Comparison of ENCODE assay signal across 17 cellular contexts in the genomic region with DNA sequence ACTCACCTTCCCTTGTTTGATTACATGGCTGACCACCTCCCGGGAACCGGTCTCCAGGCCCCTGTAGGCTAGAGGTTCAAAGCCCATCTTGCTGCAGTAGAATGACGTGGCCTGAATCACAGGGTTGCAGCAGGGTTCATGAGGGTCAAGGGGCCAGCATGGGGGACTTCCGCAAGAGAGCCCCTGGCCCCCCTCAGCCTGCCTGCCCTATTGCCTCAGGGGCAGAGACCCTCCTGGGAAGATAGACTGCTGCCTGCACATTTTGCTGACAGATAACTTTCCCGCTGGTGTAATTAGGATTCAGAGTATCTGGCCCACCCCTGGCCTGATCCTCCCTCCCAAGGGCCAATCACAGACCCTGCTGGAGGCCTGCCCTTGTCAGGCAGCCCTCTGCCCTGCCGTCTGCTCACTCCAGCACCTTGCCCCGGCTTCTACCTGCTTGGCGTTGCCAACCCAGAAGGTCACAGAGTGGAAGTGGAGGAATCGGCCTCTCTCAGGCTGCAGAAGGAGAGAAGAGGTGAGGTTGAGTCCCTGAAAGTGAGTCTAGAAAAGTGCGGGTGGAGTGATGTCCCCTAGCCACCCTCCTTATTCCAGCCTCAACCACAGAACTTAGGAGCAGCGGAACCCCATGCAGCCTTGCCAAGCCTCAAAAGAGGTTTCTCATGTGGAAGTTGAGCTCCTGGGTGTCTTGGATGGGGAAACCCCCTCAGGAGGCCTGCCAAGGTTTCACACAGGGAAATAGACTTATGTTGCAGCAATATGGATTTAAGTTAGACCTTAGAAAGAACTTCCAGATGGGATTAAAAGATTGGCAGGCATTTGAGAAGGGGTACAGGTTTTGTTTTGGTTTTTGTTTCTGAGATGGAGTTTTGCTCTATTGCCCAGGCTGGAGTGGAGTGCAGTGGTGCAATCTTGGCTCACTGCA. TPM values are rescaled to one million over a fixed set of nuclear protein-coding genes. Genes with fewer than 3 reads are reported as not detected.
A peak's percentile ranks its signal among the peaks of the same experiment; 100 is the strongest.
DNase-seq lines count a peak whose midpoint lies in the region; ATAC-seq and TF ChIP-seq lines count a peak whose summit lies in the region.
"Had no signal": no experiment of that assay in that cellular context is flagged by ENCODE, and none has a peak within 500 bp of the region (broad histone marks: within the 10 kb centered on the region; RNA-seq: fewer than 3 reads in every experiment).

No MANE protein-coding gene starts in this region.

- intact Hi-C loops in uterus (cut with DNase I; ENCODE audit: low total_unique reads): no loop called here

- DNase-seq in RPMI8226 (peak; percentile 43), fibroblast of gingiva (ENCODE audit: low read depth) (peak; percentile 53), uterus (no peak), tibial nerve (ENCODE audit: low spot score in 2 of 2) (no peak)
- DNase-seq: activated CD4-positive, alpha-beta T cell treated with anti-CD3 and anti-CD28 coated beads, Interleukin-2, amount 10 ng/mL, durations not matched to agents 24 days and 14 days; activated naive CD4-positive, alpha-beta T cell treated with anti-CD3 and anti-CD28 coated beads, Interleukin-2, amount 50 U/mL, for 16 hours; effector CD8-positive, alpha-beta T cell; NCI-H510A; OCI-M1 had no signal

- H3K27ac ChIP-seq in muscle layer of colon (ENCODE audit: low read depth, low read length): peak overlapping the region; percentile 76
- H3K27ac ChIP-seq in uterus: peak overlapping the region; percentile 93 to 94
- peak overlapping the region in 2 of 4 donors; percentile 62 to 87 for H3K27ac ChIP-seq in tibial nerve
- H3K27ac ChIP-seq: BLaER1 had no signal

- no peak for TF ChIP-seq CTCF in uterus (IDR thresholded peaks at IDR 0.05)
- no peak for TF ChIP-seq CTCF in tibial nerve (IDR thresholded peaks at IDR 0.05)

- no peak overlapping the region for H3K4me3 ChIP-seq in muscle layer of colon (ENCODE audit: low read depth in 1 of 2, low read length in 2 of 2)
- no peak overlapping the region for H3K4me3 ChIP-seq in uterus
- no peak overlapping the region for H3K4me3 ChIP-seq in tibial nerve
- H3K4me3 ChIP-seq: BLaER1 had no signal

- TF ChIP-seq POLR2A in uterus (IDR thresholded peaks at IDR 0.05): no peak
- no peak for TF ChIP-seq POLR2A in tibial nerve (IDR thresholded peaks at IDR 0.05)

- ATAC-seq in HG02588 (IDR thresholded peaks at IDR 0.05; ENCODE audit: unreplicated experiment) (no peak), HG03469 (IDR thresholded peaks at IDR 0.05; ENCODE audit: unreplicated experiment) (no peak)

- no peaks in the 10 kb centered on the region for H3K27me3 ChIP-seq in muscle layer of colon (ENCODE audit: control insufficient read depth in 1 of 2, insufficient read depth in 2 of 2, low read length in 2 of 2)
- no peaks in the 10 kb centered on the region for H3K27me3 ChIP-seq in uterus
- no peaks in the 10 kb centered on the region for H3K27me3 ChIP-seq in tibial nerve
- H3K27me3 ChIP-seq: BLaER1 had no signal

- WGBS in tibial nerve, 2 donors: 65 to 80% methylated on average over 10 to 11 of the region's 11 CpGs

- H3K9me3 ChIP-seq in muscle layer of colon (ENCODE audit: low read length) (no peaks in the 10 kb centered on the region), uterus (no peaks in the 10 kb centered on the region), tibial nerve (no peaks in the 10 kb centered on the region)
- H3K9me3 ChIP-seq: BLaER1 had no signal

- H3K36me3 ChIP-seq in muscle layer of colon (ENCODE audit: insufficient read depth, low read length) (no peaks in the 10 kb centered on the region), uterus (no peaks in the 10 kb centered on the region), tibial nerve (no peaks in the 10 kb centered on the region)
- H3K36me3 ChIP-seq: BLaER1 had no signal

- no peak for TF ChIP-seq EP300 in tibial nerve (IDR thresholded peaks at IDR 0.05)

- H3K4me1 ChIP-seq in muscle layer of colon (ENCODE audit: insufficient read depth, low read length): peaks cover 25% of the 10 kb centered on the region
- H3K4me1 ChIP-seq in uterus: peaks cover 15 to 18% of the 10 kb centered on the region in 2 donors
- peaks cover 3 to 31% (median 8%) of the 10 kb centered on the region in 4 donors for H3K4me1 ChIP-seq in tibial nerve

- H3K9ac ChIP-seq in muscle layer of colon (ENCODE audit: low read length): no peak overlapping the region
- H3K9ac ChIP-seq: BLaER1 had no signal

RNA-seq across cellular contexts. Expression of gene HPD, which starts 1.1 kb away (rescaled TPM):
- total RNA-seq in uterus (1 to 10 TPM in 1 of 4 donors, not detected in 3; 1.9 TPM), tibial nerve (1 to 10 TPM in 1 of 4 donors, under 1 TPM in 1, not detected in 2; 0.63 to 1.1 TPM)
- total RNA-seq: activated CD4-positive, alpha-beta T cell treated with anti-CD3 and anti-CD28 coated beads, Interleukin-2, amount 10 ng/mL, durations not matched to agents 24 days and 14 days; fibroblast of villous mesenchyme; HT-29; osteocyte; SK-MEL-5 had no signal

RNA-seq across cellular contexts. Expression of gene PSMD9, which starts 31.0 kb away (rescaled TPM):
- total RNA-seq in uterus: 100 to 1,000 TPM in 1 of 4 donors, 10 to 100 TPM in 2, 1 to 10 TPM in 1; 2.4 to 312 (median 46.0) TPM
- 10 to 100 TPM; 22.4 to 47.7 (median 42.8) TPM for total RNA-seq in tibial nerve

RNA-seq across cellular contexts. Expression of gene SETD1B, which starts 53.8 kb away (rescaled TPM):
- total RNA-seq in uterus (10 to 100 TPM in 1 of 4 donors, 1 to 10 TPM in 3; 1.3 to 63.6 (median 5.6) TPM), tibial nerve (10 to 100 TPM in 3 of 4 donors, 1 to 10 TPM in 1; 9.4 to 18.3 (median 12.2) TPM)

Comparison
In these comparisons a context has a peak if more than half of its experiments do, and no peak if none do; other contexts are left out.
1. DNase-seq: peak in RPMI8226 (single experiment) and fibroblast of gingiva (single experiment); none in uterus (0 of 2) and tibial nerve (0 of 2).